ENCODE assay signal across 1 cellular context in genomic region chr20:23628402-23629016, GRCh38.
TF ChIP-seq lines count a peak whose summit lies in the region.

No MANE protein-coding gene starts in this region.

TF ChIP-seq in H1, 55 proteins besides CTCF, POLR2A, EP300 and RAD21:
- TF ChIP-seq ATF3 (IDR thresholded peaks at IDR 0.05; ENCODE audit: insufficient read depth, low read depth, low read length) (no peak), POLR2AphosphoS5 (IDR thresholded peaks at IDR 0.05; ENCODE audit: low read depth, low read length) (no peak), JUND (IDR thresholded peaks at IDR 0.05; ENCODE audit: low read length) (no peak), EGR1 (IDR thresholded peaks at IDR 0.05; ENCODE audit: borderline replicate concordance, low read depth, low read length) (no peak), KDM5A (IDR thresholded peaks at IDR 0.05; ENCODE audit: low read length) (no peak), BCL11A (IDR thresholded peaks at IDR 0.05; ENCODE audit: low read depth in 2 of 2, low read length in 2 of 2) (no peak), RXRA (IDR thresholded peaks at IDR 0.05; ENCODE audit: insufficient read depth, low read depth, low read length) (no peak), HDAC2 (IDR thresholded peaks at IDR 0.05; ENCODE audit: borderline replicate concordance in 1 of 2, low read depth in 2 of 2, low read length in 2 of 2) (no peak), ASH2L (IDR thresholded peaks at IDR 0.05; ENCODE audit: low read length) (no peak), CHD2 (IDR thresholded peaks at IDR 0.05; ENCODE audit: low read length) (no peak), CBX8 (IDR thresholded peaks at IDR 0.05; ENCODE audit: borderline replicate concordance, low read depth, low read length) (no peak), MAFK (IDR thresholded peaks at IDR 0.05; ENCODE audit: low read depth, low read length) (no peak), ZNF274 (IDR thresholded peaks at IDR 0.05; ENCODE audit: borderline replicate concordance, extremely low read depth, low read length) (no peak), SP1 (IDR thresholded peaks at IDR 0.05; ENCODE audit: low read depth, low read length) (no peak), BRCA1 (IDR thresholded peaks at IDR 0.05; ENCODE audit: low read depth, low read length) (no peak), PHF8 (conservative IDR thresholded peaks at IDR 0.05; ENCODE audit: low read depth, low read length) (no peak)
